8 cellular contexts compared by ENCODE assay signal in the genomic region with DNA sequence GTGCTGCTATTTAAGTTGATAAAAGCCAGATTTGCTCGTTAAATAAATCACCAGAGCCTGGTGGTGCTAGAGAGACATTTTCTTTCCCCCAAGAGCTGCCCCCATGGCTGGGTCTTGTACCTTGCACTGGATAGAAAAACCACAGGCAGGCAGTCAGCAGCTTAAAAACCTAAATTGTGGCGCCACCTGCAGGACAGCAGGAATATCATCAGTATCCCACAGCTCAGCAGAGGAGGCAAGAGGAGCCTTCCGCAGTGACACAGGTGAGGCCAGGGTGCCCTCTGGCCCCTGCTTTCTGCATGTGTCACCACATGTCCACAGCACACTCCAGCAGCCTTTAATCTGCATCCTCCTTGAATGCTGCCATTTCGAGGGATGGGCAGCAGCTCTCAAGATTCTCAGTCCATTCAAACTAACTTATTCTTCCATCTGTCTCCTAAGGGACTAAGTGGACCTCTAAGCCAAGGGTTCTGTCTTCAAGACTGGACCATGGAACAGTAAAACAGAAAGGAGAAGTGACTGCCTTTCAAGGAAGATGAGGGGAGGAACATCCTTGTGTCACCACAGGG. TPM values are rescaled to one million over a fixed set of nuclear protein-coding genes. Genes with fewer than 3 reads are reported as not detected.
DNase-seq lines count a peak whose midpoint lies in the region; ATAC-seq, FAIRE-seq and TF ChIP-seq lines count a peak whose summit lies in the region.

No MANE protein-coding gene starts in this region.

- ATAC-seq in HG02588 (IDR thresholded peaks at IDR 0.05; ENCODE audit: unreplicated experiment) = peak; percentile 73
- no peak for ATAC-seq in HG02970 (IDR thresholded peaks at IDR 0.05; ENCODE audit: low FRiP score, unreplicated experiment)

- peak; percentile 84 for FAIRE-seq in bronchial epithelial cell (lab: Jason Lieb, UNC)

- DNase-seq in ELR (ENCODE audit: low read depth) (peak; percentile 68), NCI-H2107 treated with DMSO at 0.1 percent for 48 hours (lab: John Stamatoyannopoulos, UW; ENCODE audit: unreplicated experiment) (peak; percentile 73), bronchial epithelial cell (ENCODE audit: low read depth) (peak; percentile 58), kidney glomerular epithelial cell (lab: John Stamatoyannopoulos, UW) (peak; percentile 49)
- DNase-seq in stimulated activated CD4-positive, alpha-beta T cell treated with anti-CD3 and anti-CD28 coated beads, Interleukin-2, amount 100 ng/mL, for 24 hours = peak; percentile 69 to 73

- no peaks in the 10 kb centered on the region for H3K36me3 ChIP-seq in bronchial epithelial cell (ENCODE audit: control insufficient read depth, insufficient read depth, low read length)

- TF ChIP-seq CTCF in VCaP (conservative IDR thresholded peaks at IDR 0.05) (peak; percentile 90), bronchial epithelial cell (IDR thresholded peaks at IDR 0.05; ENCODE audit: insufficient read depth, low read length, severe bottlenecking) (peak; percentile 80)

- H3K4me3 ChIP-seq in bronchial epithelial cell (ENCODE audit: low read depth, low read length) = no peak overlapping the region

- no peak overlapping the region for H3K27ac ChIP-seq in VCaP

- H3K27me3 ChIP-seq in bronchial epithelial cell (ENCODE audit: control insufficient read depth, insufficient read depth, low read length) = peaks cover 14% of the 10 kb centered on the region

RNA-seq across cellular contexts. Expression of a gene that starts 4.5 kb away (rescaled TPM):
- under 0.01 TPM in 2 replicates for total RNA-seq in bronchial epithelial cell
